ENCODE assay signal across 20 cellular contexts in the genomic region with DNA sequence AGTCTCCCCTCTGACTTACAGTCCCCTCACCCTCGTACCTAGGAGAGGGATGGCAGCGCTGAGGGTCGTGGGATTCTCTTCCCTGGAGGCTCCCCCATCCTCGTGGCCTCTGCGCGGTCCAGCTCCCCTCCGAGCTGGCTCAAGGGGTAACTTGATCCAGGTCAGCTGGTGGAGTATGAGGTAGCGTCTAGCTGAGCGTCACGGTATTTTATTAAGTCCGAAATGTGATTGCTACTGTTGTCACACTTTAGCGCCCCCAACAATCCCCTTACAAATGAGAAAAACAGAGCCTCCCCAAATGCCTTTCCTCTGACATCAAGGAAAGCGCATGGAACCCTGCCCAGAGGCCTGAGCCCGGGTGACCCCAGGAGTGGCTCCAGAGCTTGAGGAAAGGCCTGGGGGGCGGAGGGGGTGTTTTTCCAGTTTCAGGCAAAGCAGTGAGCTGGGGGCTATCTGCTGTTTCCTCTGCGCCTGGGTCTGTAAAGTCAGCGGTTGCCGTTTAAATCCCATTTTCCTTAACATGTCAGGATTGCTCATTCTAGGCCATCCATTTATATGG.
"Had no signal": no experiment of that assay in that cellular context is flagged by ENCODE, and none has a peak within 500 bp of the region (broad histone marks: within the 10 kb centered on the region; RNA-seq: fewer than 3 reads in every experiment).

No MANE protein-coding gene starts in this region.

- H3K36me3 ChIP-seq: adrenal gland, SJSA1 had no signal

- H3K4me3 Mint-ChIP-seq: activated CD8-positive, alpha-beta T cell treated with anti-CD3 and anti-CD28 coated beads for 36 hours; activated naive CD8-positive, alpha-beta T cell treated with anti-CD3 and anti-CD28 coated beads, Interleukin-2, amount 10 ng/mL, durations not matched to agents 7 days and 5 days; T-helper 2 cell treated with Interferon-gamma antibody and Interleukin-4, amounts not matched to agents 5 μg/mL and 100 μg/mL, for 36 hours had no signal

- H3K4me1 ChIP-seq: adrenal gland, SJSA1 had no signal

- H3K4me1 Mint-ChIP-seq: activated naive CD8-positive, alpha-beta T cell treated with anti-CD3 and anti-CD28 coated beads, Interleukin-2, amount 10 ng/mL, durations not matched to agents 7 days and 5 days had no signal

- H3K9me3 Mint-ChIP-seq: activated CD8-positive, alpha-beta T cell treated with anti-CD3 and anti-CD28 coated beads for 36 hours; activated naive CD8-positive, alpha-beta T cell treated with anti-CD3 and anti-CD28 coated beads, Interleukin-2, amount 10 ng/mL, durations not matched to agents 7 days and 5 days; T-helper 2 cell treated with Interferon-gamma antibody and Interleukin-4, amounts not matched to agents 5 μg/mL and 100 μg/mL, for 36 hours had no signal

- H3K27ac Mint-ChIP-seq: activated CD8-positive, alpha-beta T cell treated with anti-CD3 and anti-CD28 coated beads for 36 hours; activated naive CD8-positive, alpha-beta T cell treated with anti-CD3 and anti-CD28 coated beads, Interleukin-2, amount 10 ng/mL, durations not matched to agents 7 days and 5 days; T-helper 2 cell treated with Interferon-gamma antibody and Interleukin-4, amounts not matched to agents 5 μg/mL and 100 μg/mL, for 36 hours had no signal

- H3K27ac ChIP-seq: adrenal gland, SJSA1 had no signal

- H3K36me3 Mint-ChIP-seq: activated naive CD8-positive, alpha-beta T cell treated with anti-CD3 and anti-CD28 coated beads, Interleukin-2, amount 10 ng/mL, durations not matched to agents 7 days and 5 days had no signal

- H3K9me3 ChIP-seq: adrenal gland, SJSA1 had no signal

- DNase-seq: activated CD4-positive, alpha-beta T cell treated with anti-CD3 and anti-CD28 coated beads for 4 hours; activated CD8-positive, alpha-beta memory T cell treated with anti-CD3 and anti-CD28 coated beads, Interleukin-2, amount 50 U/mL, for 4 hours; activated CD8-positive, alpha-beta T cell treated with anti-CD3 and anti-CD28 coated beads for 36 hours; activated naive CD4-positive, alpha-beta T cell treated with anti-CD3 and anti-CD28 coated beads, Interleukin-2, amount 50 U/mL, for 16 hours; activated naive CD8-positive, alpha-beta T cell treated with anti-CD3 and anti-CD28 coated beads, Interleukin-2, amount 10 ng/mL, durations not matched to agents 7 days and 5 days; adrenal gland; anterior cingulate cortex; Kasumi-1; KBM-7; NCI-H1092; NCI-H1417; NCI-H1930; NCI-H2171 treated with DMSO at 0.1 percent for 48 hours; NCI-H226; NCI-H526 treated with DMSO at 0.1 percent for 48 hours; NK-92 treated with Interleukin-12 subunit alpha and Interleukin-12 subunit beta, amount 100 ng/mL, for 24 hours; RPMI8226; SW 1271 had no signal

- H3K27me3 ChIP-seq: SJSA1 had no signal

- H3K4me3 ChIP-seq: adrenal gland, SJSA1 had no signal
